Comparison of ENCODE assay signal across 10 cellular contexts in genomic region chr17:50144845-50145531, GRCh38. TPM values are rescaled to one million over a fixed set of nuclear protein-coding genes. Genes with fewer than 3 reads are reported as not detected.
DNase-seq lines count a peak whose midpoint lies in the region; FAIRE-seq and TF ChIP-seq lines count a peak whose summit lies in the region.
"Had no signal": no experiment of that assay in that cellular context is flagged by ENCODE, and none has a peak within 500 bp of the region (broad histone marks: within the 10 kb centered on the region; RNA-seq: fewer than 3 reads in every experiment).

No MANE protein-coding gene starts in this region.

- intact Hi-C loops in prostate gland (cut with DNase I), result no loop called here

- peak overlapping the region; percentile 76 for H3K27ac Mint-ChIP-seq in activated CD4-positive, alpha-beta memory T cell treated with anti-CD3 and anti-CD28 coated beads, Interleukin-2, amount 10 ng/mL, durations not matched to agents 7 days and 5 days
- no peak overlapping the region for H3K27ac Mint-ChIP-seq in endodermal cell

- CTCF ChIA-PET in activated CD4-positive, alpha-beta memory T cell treated with anti-CD3 and anti-CD28 coated beads, Interleukin-2, amount 10 ng/mL, durations not matched to agents 7 days and 5 days (lab: Charles Lee), result interaction anchor here (1.0 to 1.9 kb wide), 6 partner anchors 13 to 268 kb away, joined by 3 to 8 read pairs (median 5); no protein-coding TSS in a partner anchor

- WGBS in prostate gland, result 74% methylated on average over 16 of the region's 16 CpGs
- WGBS in endodermal cell (ENCODE audit: insufficient coverage in 1 of 2, insufficient read length in 1 of 2), 2 experiments, result 92% methylated on average over 13 to 16 of the region's 16 CpGs

- H3K4me1 ChIP-seq in skeletal muscle satellite cell (ENCODE audit: control insufficient read depth, insufficient read depth, low read length) (peaks cover 23% of the 10 kb centered on the region), prostate gland (replicated peaks) (peaks cover 14% of the 10 kb centered on the region), endodermal cell (ENCODE audit: control insufficient read depth, insufficient read depth, low read length) (peaks cover 9% of the 10 kb centered on the region)

- H3K4me2 ChIP-seq in skeletal muscle satellite cell (ENCODE audit: low read length), result peak overlapping the region; percentile 99

- H3K4me3 Mint-ChIP-seq in activated CD4-positive, alpha-beta memory T cell treated with anti-CD3 and anti-CD28 coated beads, Interleukin-2, amount 10 ng/mL, durations not matched to agents 7 days and 5 days, result peak overlapping the region; percentile 47
- H3K4me3 Mint-ChIP-seq in endodermal cell, result no peak overlapping the region

- no peaks in the 10 kb centered on the region for H3K9me3 Mint-ChIP-seq in activated CD4-positive, alpha-beta memory T cell treated with anti-CD3 and anti-CD28 coated beads, Interleukin-2, amount 10 ng/mL, durations not matched to agents 7 days and 5 days
- H3K9me3 Mint-ChIP-seq in endodermal cell, result no peaks in the 10 kb centered on the region

- H3K27me3 ChIP-seq in skeletal muscle satellite cell (ENCODE audit: control insufficient read depth, insufficient read depth, low read length) (no peaks in the 10 kb centered on the region), prostate gland (replicated peaks; ENCODE audit: insufficient read depth) (no peaks in the 10 kb centered on the region), endodermal cell (ENCODE audit: control insufficient read depth, insufficient read depth, low read length, poor library complexity, severe bottlenecking) (no peaks in the 10 kb centered on the region)

- H3K36me3 Mint-ChIP-seq in activated CD4-positive, alpha-beta memory T cell treated with anti-CD3 and anti-CD28 coated beads, Interleukin-2, amount 10 ng/mL, durations not matched to agents 7 days and 5 days (ENCODE audit: low read depth), result peaks cover 87% of the 10 kb centered on the region
- peaks cover 51% of the 10 kb centered on the region for H3K36me3 Mint-ChIP-seq in endodermal cell (ENCODE audit: low read depth)

- TF ChIP-seq CTCF in fibroblast of mammary gland (conservative IDR thresholded peaks at IDR 0.05; ENCODE audit: control insufficient read depth, insufficient read depth, low read depth, low read length), result no peak
- TF ChIP-seq CTCF in prostate gland (IDR thresholded peaks at IDR 0.05), result no peak
- no peak for TF ChIP-seq CTCF in endodermal cell (conservative IDR thresholded peaks at IDR 0.05)

- H3K27me3 Mint-ChIP-seq in activated CD4-positive, alpha-beta memory T cell treated with anti-CD3 and anti-CD28 coated beads, Interleukin-2, amount 10 ng/mL, durations not matched to agents 7 days and 5 days, result no peaks in the 10 kb centered on the region
- peaks cover 3% of the 10 kb centered on the region for H3K27me3 Mint-ChIP-seq in endodermal cell (ENCODE audit: insufficient read depth)

- H3K27ac ChIP-seq in prostate gland, result no peak overlapping the region
- no peak overlapping the region for H3K27ac ChIP-seq in endodermal cell (ENCODE audit: low read depth, low read length)

- peaks cover 77% of the 10 kb centered on the region for H3K4me1 Mint-ChIP-seq in activated CD4-positive, alpha-beta memory T cell treated with anti-CD3 and anti-CD28 coated beads, Interleukin-2, amount 10 ng/mL, durations not matched to agents 7 days and 5 days
- peaks cover 16% of the 10 kb centered on the region for H3K4me1 Mint-ChIP-seq in endodermal cell

- TF ChIP-seq POLR2A in GM12891 (IDR thresholded peaks at IDR 0.05; ENCODE audit: low read depth, low read length) (no peak), prostate gland (IDR thresholded peaks at IDR 0.05) (no peak)

- H3K4me3 ChIP-seq in fibroblast of mammary gland (ENCODE audit: control insufficient read depth, low read depth, low read length), result no peak overlapping the region
- H3K4me3 ChIP-seq in skeletal muscle satellite cell (ENCODE audit: low read length), result no peak overlapping the region
- no peak overlapping the region for H3K4me3 ChIP-seq in prostate gland
- no peak overlapping the region for H3K4me3 ChIP-seq in endodermal cell (ENCODE audit: low read length)

- peak; percentile 40 for FAIRE-seq in GM12891 (lab: Jason Lieb, UNC)
- FAIRE-seq: keratinocyte had no signal

- H3K9ac ChIP-seq in skeletal muscle satellite cell (ENCODE audit: low read depth, low read length) (no peak overlapping the region), endodermal cell (ENCODE audit: extremely low read depth, low read length, poor library complexity, severe bottlenecking) (no peak overlapping the region)

- H3K9me3 ChIP-seq in skeletal muscle satellite cell (replicated peaks; ENCODE audit: low read length), result no peaks in the 10 kb centered on the region
- no peaks in the 10 kb centered on the region for H3K9me3 ChIP-seq in prostate gland
- no peaks in the 10 kb centered on the region for H3K9me3 ChIP-seq in endodermal cell (ENCODE audit: control insufficient read depth, low read length)

- H3K36me3 ChIP-seq in skeletal muscle satellite cell (ENCODE audit: insufficient read depth, low read length), result peaks cover 56% of the 10 kb centered on the region
- peaks cover 0 to 8% of the 10 kb centered on the region in 2 donors for H3K36me3 ChIP-seq in prostate gland
- H3K36me3 ChIP-seq in endodermal cell (ENCODE audit: control insufficient read depth, insufficient read depth, low read length), result peaks cover 40% of the 10 kb centered on the region

- no peak for DNase-seq in GM12891 (ENCODE audit: insufficient read length, low spot score)
- no peak for DNase-seq in activated CD4-positive, alpha-beta memory T cell treated with anti-CD3 and anti-CD28 coated beads, Interleukin-2, amount 10 ng/mL, durations not matched to agents 7 days and 5 days
- peak; percentile 53 for DNase-seq in fibroblast of mammary gland (ENCODE audit: low read depth)
- DNase-seq in prostate gland (ENCODE audit: low spot score), result no peak
- DNase-seq in epidermal melanocyte (ENCODE audit: insufficient read length, low spot score), result no peak
- DNase-seq in endodermal cell, result no peak
- DNase-seq: NCI-H2107 had no signal

- POLR2A ChIA-PET in activated CD4-positive, alpha-beta memory T cell treated with anti-CD3 and anti-CD28 coated beads, Interleukin-2, amount 10 ng/mL, durations not matched to agents 7 days and 5 days (lab: Charles Lee), result interaction anchor here (2.3 kb wide), 1 partner anchor 14 kb away, joined by 11 read pairs; the partner anchor contains the start of gene SAMD14

TF ChIP-seq in GM12891, 5 proteins besides CTCF, POLR2A, EP300 and RAD21:
- TF ChIP-seq POLR2AphosphoS5 (IDR thresholded peaks at IDR 0.05; ENCODE audit: low read depth, low read length) (no peak), TAF1 (IDR thresholded peaks at IDR 0.05; ENCODE audit: low read depth, low read length) (no peak), POU2F2 (IDR thresholded peaks at IDR 0.05; ENCODE audit: low read depth, low read length) (no peak), PAX5 (IDR thresholded peaks at IDR 0.05; ENCODE audit: insufficient read depth, low read length, severe bottlenecking) (no peak), SPI1 (IDR thresholded peaks at IDR 0.05; ENCODE audit: low read depth, low read length) (no peak)

RNA-seq across cellular contexts. Expression of gene PPP1R9B, which starts 5.5 kb away (rescaled TPM):
- polyA plus RNA-seq in GM12891 (2012; ENCODE audit: low read depth, missing spikeins), result 52.5 TPM
- 100 to 1,000 TPM; 136 to 137 TPM for total RNA-seq in activated CD4-positive, alpha-beta memory T cell treated with anti-CD3 and anti-CD28 coated beads, Interleukin-2, amount 10 ng/mL, durations not matched to agents 7 days and 5 days
- total RNA-seq in skeletal muscle satellite cell (2012; rRNA removed), result 29.2 and 29.5 TPM in 2 replicates
- total RNA-seq in prostate gland, result 10 to 100 TPM; 36.2 to 79.7 TPM
- 10 to 100 TPM; 24.1 to 34.6 TPM for total RNA-seq in endodermal cell
- polyA plus RNA-seq in endodermal cell (2013, experiment 1 of 2), result 27.5 TPM
- polyA plus RNA-seq in endodermal cell (2013, experiment 2 of 2), result 28.4 TPM

RNA-seq across cellular contexts. Expression of gene SAMD14, which starts 15.0 kb away (rescaled TPM):
- 0.72 TPM for polyA plus RNA-seq in GM12891 (2012; ENCODE audit: low read depth, missing spikeins)
- 1 to 10 TPM in 1 of 2 experiments, under 1 TPM in 1; 0.68 to 1.3 TPM for total RNA-seq in activated CD4-positive, alpha-beta memory T cell treated with anti-CD3 and anti-CD28 coated beads, Interleukin-2, amount 10 ng/mL, durations not matched to agents 7 days and 5 days
- total RNA-seq in skeletal muscle satellite cell (2012; rRNA removed), result 0.44 and 0.51 TPM in 2 replicates
- 1 to 10 TPM; 2.5 to 7.4 TPM for total RNA-seq in prostate gland
- total RNA-seq in endodermal cell, result 10 to 100 TPM in 1 of 2 donors, 1 to 10 TPM in 1; 9.5 to 23.2 TPM
- polyA plus RNA-seq in endodermal cell (2013, experiment 1 of 2), result 28.9 TPM
- polyA plus RNA-seq in endodermal cell (2013, experiment 2 of 2), result 28.6 TPM
- polyA plus RNA-seq: keratinocyte had no signal

RNA-seq across cellular contexts. Expression of gene SGCA, which starts 20.8 kb away (rescaled TPM):
- polyA plus RNA-seq in GM12891 (2012; ENCODE audit: low read depth, missing spikeins), result 1.3 TPM
- under 1 TPM in 1 of 2 experiments, not detected in 1; 0.30 TPM for total RNA-seq in activated CD4-positive, alpha-beta memory T cell treated with anti-CD3 and anti-CD28 coated beads, Interleukin-2, amount 10 ng/mL, durations not matched to agents 7 days and 5 days
- 2.5 and 15.7 TPM in 2 replicates for total RNA-seq in skeletal muscle satellite cell (2012; rRNA removed)
- 10 to 100 TPM; 13.9 to 19.4 TPM for total RNA-seq in prostate gland
- 1 to 10 TPM in 1 of 2 donors, under 1 TPM in 1; 0.51 to 2.6 TPM for total RNA-seq in endodermal cell
- polyA plus RNA-seq in endodermal cell (2013, experiment 1 of 2), result 0.75 TPM
- polyA plus RNA-seq in endodermal cell (2013, experiment 2 of 2), result 0.46 TPM
- total RNA-seq: renal cortical epithelial cell had no signal
- polyA plus RNA-seq: keratinocyte had no signal

RNA-seq across cellular contexts. Expression of gene PDK2, which starts 49.8 kb away (rescaled TPM):
- 8.8 TPM for polyA plus RNA-seq in GM12891 (2012; ENCODE audit: low read depth, missing spikeins)
- total RNA-seq in activated CD4-positive, alpha-beta memory T cell treated with anti-CD3 and anti-CD28 coated beads, Interleukin-2, amount 10 ng/mL, durations not matched to agents 7 days and 5 days, result 10 to 100 TPM; 19.6 to 23.4 TPM
- total RNA-seq in skeletal muscle satellite cell (2012; rRNA removed), result 12.9 and 17.0 TPM in 2 replicates
- total RNA-seq in prostate gland, result 10 to 100 TPM; 47.1 to 79.5 TPM
- 10 to 100 TPM; 23.0 to 24.2 TPM for total RNA-seq in endodermal cell
- polyA plus RNA-seq in endodermal cell (2013, experiment 1 of 2), result 24.0 TPM
- 20.7 TPM for polyA plus RNA-seq in endodermal cell (2013, experiment 2 of 2)

RNA-seq across cellular contexts. Expression of gene COL1A1, which starts 56.4 kb away (rescaled TPM):
- 6.1 TPM for polyA plus RNA-seq in GM12891 (2012; ENCODE audit: low read depth, missing spikeins)
- under 1 TPM; 0.50 to 0.55 TPM for total RNA-seq in activated CD4-positive, alpha-beta memory T cell treated with anti-CD3 and anti-CD28 coated beads, Interleukin-2, amount 10 ng/mL, durations not matched to agents 7 days and 5 days
- total RNA-seq in skeletal muscle satellite cell (2012; rRNA removed), result 1,202 and 1,869 TPM in 2 replicates
- 10 to 100 TPM; 21.5 to 81.0 TPM for total RNA-seq in prostate gland
- 10 to 100 TPM; 62.2 to 85.6 TPM for total RNA-seq in endodermal cell
- 115 TPM for polyA plus RNA-seq in endodermal cell (2013, experiment 1 of 2)
- polyA plus RNA-seq in endodermal cell (2013, experiment 2 of 2), result 126 TPM

Comparison
In these comparisons a context has a peak if more than half of its experiments do, and no peak if none do; other contexts are left out.
1. RNA of gene SGCA, which starts 20.8 kb away (total RNA-seq): 13.9 to 19.4 TPM in prostate gland; 0.51 to 2.6 TPM in endodermal cell and 0.30 TPM in activated CD4-positive, alpha-beta memory T cell treated with anti-CD3 and anti-CD28 coated beads, Interleukin-2, amount 10 ng/mL, durations not matched to agents 7 days and 5 days; every median in the first group is over 4 times any median in the second.